ENCODE assay signal across 9 cellular contexts in genomic region chrX:80812176-80812575, GRCh38. TPM values are rescaled to one million over a fixed set of nuclear protein-coding genes. Genes with fewer than 3 reads are reported as not detected.
DNase-seq lines count a peak whose midpoint lies in the region; ATAC-seq and TF ChIP-seq lines count a peak whose summit lies in the region.
"Had no signal": no experiment of that assay in that cellular context is flagged by ENCODE, and none has a peak within 500 bp of the region (broad histone marks: within the 10 kb centered on the region; RNA-seq: fewer than 3 reads in every experiment).

No MANE protein-coding gene starts in this region.

- peaks cover 3% of the 10 kb centered on the region for H3K4me1 Mint-ChIP-seq in glutamatergic neuron (ENCODE audit: low read depth, unreplicated experiment)

- peaks cover 5% of the 10 kb centered on the region for H3K9me3 Mint-ChIP-seq in glutamatergic neuron (ENCODE audit: unreplicated experiment)
- H3K9me3 Mint-ChIP-seq: T-helper 1 cell treated with Interleukin-12 subunit alpha and Interleukin-12 subunit beta and Interleukin-4 antibody, amounts not matched to agents 30 μg/mL and 1 μg/mL, for 36 hours had no signal

- peak; percentile 38 for TF ChIP-seq CTCF in GM06990 (IDR thresholded peaks at IDR 0.05; ENCODE audit: insufficient read depth, low read length, poor library complexity, severe bottlenecking)
- TF ChIP-seq CTCF in glutamatergic neuron (IDR thresholded peaks at IDR 0.05; ENCODE audit: partially characterized antibody, unreplicated experiment) = no peak
- no peak for TF ChIP-seq CTCF in ovary (IDR thresholded peaks at IDR 0.05)
- TF ChIP-seq CTCF in upper lobe of right lung (IDR thresholded peaks at IDR 0.05) = no peak

- H3K27me3 ChIP-seq in GM06990 (replicated peaks; ENCODE audit: control insufficient read depth, insufficient read depth, low read length) (no peaks in the 10 kb centered on the region), ovary (no peaks in the 10 kb centered on the region), upper lobe of right lung (no peaks in the 10 kb centered on the region)

- TF ChIP-seq EP300 in ovary (IDR thresholded peaks at IDR 0.05) = no peak

- peak; percentile 29 for ATAC-seq in GM21528 (IDR thresholded peaks at IDR 0.05; ENCODE audit: low FRiP score, unreplicated experiment)
- no peak for ATAC-seq in upper lobe of right lung

- H3K27me3 Mint-ChIP-seq in glutamatergic neuron (ENCODE audit: unreplicated experiment) = peaks cover 8% of the 10 kb centered on the region

- H3K36me3 Mint-ChIP-seq in glutamatergic neuron (ENCODE audit: unreplicated experiment) = no peaks in the 10 kb centered on the region

- intact Hi-C loops in ovary (cut with DNase I) (no loop called here), upper lobe of right lung (cut with DNase I) (no loop called here)

- no peak overlapping the region for H3K4me3 ChIP-seq in GM06990 (replicated peaks; ENCODE audit: low read depth, low read length)
- no peak overlapping the region for H3K4me3 ChIP-seq in Jurkat, Clone E6-1 (ENCODE audit: low read length)
- H3K4me3 ChIP-seq in ovary = no peak overlapping the region
- H3K4me3 ChIP-seq in upper lobe of right lung = no peak overlapping the region

- DNase-seq in GM06990 (ENCODE audit: extremely low read depth, insufficient read length) (no peak), glutamatergic neuron (peak; percentile 14), inferior parietal cortex (ENCODE audit: extremely low spot score) (no peak), ovary (no peak), upper lobe of right lung (no peak)
- DNase-seq in Jurkat, Clone E6-1 (ENCODE audit: low read depth, low spot score) = peak; percentile 64
- peak; percentile 20 for DNase-seq in activated CD4-positive, alpha-beta T cell treated with anti-CD3 and anti-CD28 coated beads, Interleukin-2, amount 50 U/mL, for 1 hour

- no peak overlapping the region for H3K27ac Mint-ChIP-seq in glutamatergic neuron (ENCODE audit: unreplicated experiment)
- H3K27ac Mint-ChIP-seq: T-helper 1 cell treated with Interleukin-12 subunit alpha and Interleukin-12 subunit beta and Interleukin-4 antibody, amounts not matched to agents 30 μg/mL and 1 μg/mL, for 36 hours had no signal

- H3K27ac ChIP-seq in ovary (no peak overlapping the region), upper lobe of right lung (no peak overlapping the region)

- no peak overlapping the region for H3K4me3 Mint-ChIP-seq in glutamatergic neuron (ENCODE audit: unreplicated experiment)
- H3K4me3 Mint-ChIP-seq: T-helper 1 cell treated with Interleukin-12 subunit alpha and Interleukin-12 subunit beta and Interleukin-4 antibody, amounts not matched to agents 30 μg/mL and 1 μg/mL, for 36 hours had no signal

- H3K36me3 ChIP-seq in GM06990 (ENCODE audit: control insufficient read depth, insufficient read depth, low read length) (no peaks in the 10 kb centered on the region), ovary (no peaks in the 10 kb centered on the region), upper lobe of right lung (no peaks in the 10 kb centered on the region)

- no peak for TF ChIP-seq POLR2A in ovary (IDR thresholded peaks at IDR 0.05)

- no peaks in the 10 kb centered on the region for H3K9me3 ChIP-seq in ovary
- no peaks in the 10 kb centered on the region for H3K9me3 ChIP-seq in upper lobe of right lung

- H3K4me1 ChIP-seq in ovary (ENCODE audit: insufficient read depth) (no peaks in the 10 kb centered on the region), upper lobe of right lung (no peaks in the 10 kb centered on the region)

- WGBS in ovary, 3 donors = 63 to 81% (median 79%) methylated on average over 1 of the region's 1 CpG

RNA-seq across cellular contexts. Expression of gene BRWD3, which starts 2.5 kb away (rescaled TPM):
- polyA plus RNA-seq in Jurkat, Clone E6-1 (2012; ENCODE audit: insufficient read depth, insufficient read length) = 5.4 TPM
- total RNA-seq in glutamatergic neuron (ENCODE audit: unreplicated experiment) (56.7 TPM), ovary (10 to 100 TPM; 13.4 to 32.3 (median 26.5) TPM), upper lobe of right lung (21.9 TPM)
- 1 to 10 TPM; 5.0 to 5.4 TPM for polyA plus RNA-seq in ovary

Comparison
In these comparisons a context has a peak if more than half of its experiments do, and no peak if none do; other contexts are left out.
1. DNase-seq: peak in Jurkat, Clone E6-1 (single experiment), activated CD4-positive, alpha-beta T cell treated with anti-CD3 and anti-CD28 coated beads, Interleukin-2, amount 50 U/mL, for 1 hour (single experiment) and glutamatergic neuron (single experiment); none in GM06990 (single experiment), inferior parietal cortex (single experiment), ovary (0 of 5) and upper lobe of right lung (single experiment).